In the genomic region with DNA sequence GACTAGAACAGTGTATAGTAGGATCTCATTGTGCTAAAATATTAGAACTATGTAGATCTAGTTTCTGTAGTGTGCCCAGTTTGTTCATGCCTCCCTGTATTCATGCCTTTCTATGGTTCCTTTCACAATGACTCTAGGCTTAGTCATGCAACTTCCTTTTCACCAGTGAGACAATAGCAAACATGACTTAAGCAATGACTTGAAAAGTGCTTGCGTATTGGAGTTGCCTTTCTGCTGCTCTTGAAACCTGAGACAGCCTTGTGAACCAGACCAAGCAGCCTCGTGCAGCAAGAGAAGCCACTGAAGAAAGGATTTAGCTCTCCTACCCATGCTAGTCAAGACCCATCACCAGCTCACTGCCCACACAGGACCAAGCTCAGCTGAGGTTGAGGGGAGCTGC, we compare ENCODE assay signal across 9 cellular contexts.
DNase-seq lines count a peak whose midpoint lies in the region; ATAC-seq lines count a peak whose summit lies in the region.
"Had no signal": no experiment of that assay in that cellular context is flagged by ENCODE, and none has a peak within 500 bp of the region (broad histone marks: within the 10 kb centered on the region; RNA-seq: fewer than 3 reads in every experiment).

No MANE protein-coding gene starts in this region.

- peaks cover 0 to 30% (median 24%) of the 10 kb centered on the region in 8 donors for H3K9me3 Mint-ChIP-seq in CD4-positive, alpha-beta memory T cell

- POLR2A ChIA-PET in CD4-positive, alpha-beta memory T cell (lab: Charles Lee; ENCODE audit: partially characterized antibody): no interaction called here

- H3K36me3 Mint-ChIP-seq in CD4-positive, alpha-beta memory T cell: no peaks in the 10 kb centered on the region

- no peaks in the 10 kb centered on the region for H3K27me3 ChIP-seq in CD4-positive, alpha-beta memory T cell (ENCODE audit: insufficient read depth, low read length)
- H3K27me3 ChIP-seq: uterus had no signal

- no peak overlapping the region for H3K4me3 Mint-ChIP-seq in CD4-positive, alpha-beta memory T cell

- intact Hi-C loops in CD4-positive, alpha-beta memory T cell (cut with micrococcal nuclease): no loop called here

- H3K27me3 Mint-ChIP-seq in CD4-positive, alpha-beta memory T cell: no peaks in the 10 kb centered on the region

- H3K27ac ChIP-seq in CD4-positive, alpha-beta memory T cell (ENCODE audit: low read depth, low read length): no peak overlapping the region
- H3K27ac ChIP-seq: uterus had no signal

- H3K4me3 ChIP-seq in CD4-positive, alpha-beta memory T cell (ENCODE audit: low read length in 2 of 2): no peak overlapping the region
- H3K4me3 ChIP-seq: uterus had no signal

- in situ Hi-C loops in G401 (cut with HindIII; ENCODE audit: low sequenced_read_pairs): no loop called here

- no peaks in the 10 kb centered on the region for H3K4me1 ChIP-seq in CD4-positive, alpha-beta memory T cell (ENCODE audit: insufficient read depth, low read length)
- H3K4me1 ChIP-seq: uterus had no signal

- H3K27ac Mint-ChIP-seq in CD4-positive, alpha-beta memory T cell: no peak overlapping the region

- H3K36me3 ChIP-seq in CD4-positive, alpha-beta memory T cell (ENCODE audit: insufficient read depth, low read length): no peaks in the 10 kb centered on the region
- H3K36me3 ChIP-seq: uterus had no signal

- H3K9me3 ChIP-seq in CD4-positive, alpha-beta memory T cell (ENCODE audit: control insufficient read depth in 1 of 2, low read length in 2 of 2): peaks cover 0 to 9% of the 10 kb centered on the region in 2 donors
- H3K9me3 ChIP-seq: uterus had no signal

- peak; percentile 80 for ATAC-seq in GM18907 (IDR thresholded peaks at IDR 0.05; ENCODE audit: unreplicated experiment)
- ATAC-seq in HG03378 (IDR thresholded peaks at IDR 0.05; ENCODE audit: unreplicated experiment): peak; percentile 89
- no peak for ATAC-seq in GM19455 (IDR thresholded peaks at IDR 0.05; ENCODE audit: unreplicated experiment)

- CTCF ChIA-PET in CD4-positive, alpha-beta memory T cell (lab: Charles Lee; ENCODE audit: partially characterized antibody): no interaction called here

- DNase-seq in amniotic epithelial cell (ENCODE audit: low read depth) (peak; percentile 98), renal cortical epithelial cell (ENCODE audit: low read depth) (peak; percentile 99), NCI-H2081 (lab: John Stamatoyannopoulos, UW) (no peak), G401 (ENCODE audit: low spot score) (no peak)
- DNase-seq in CD4-positive, alpha-beta memory T cell: no peak
- DNase-seq: uterus had no signal

- H3K4me1 Mint-ChIP-seq in CD4-positive, alpha-beta memory T cell: no peaks in the 10 kb centered on the region

Comparison
In these comparisons a context has a peak if more than half of its experiments do, and no peak if none do; other contexts are left out.
1. DNase-seq: peak in amniotic epithelial cell (single experiment) and renal cortical epithelial cell (single experiment); none in CD4-positive, alpha-beta memory T cell (0 of 5), NCI-H2081 (0 of 2) and G401 (single experiment).